ENCODE assay signal across 8 cellular contexts in genomic region chr12:51886021-51886710, GRCh38. TPM values are rescaled to one million over a fixed set of nuclear protein-coding genes. Genes with fewer than 3 reads are reported as not detected.
DNase-seq lines count a peak whose midpoint lies in the region; ATAC-seq and TF ChIP-seq lines count a peak whose summit lies in the region.

No MANE protein-coding gene starts in this region.

- H3K27me3 ChIP-seq in PC-3 (ENCODE audit: low read length): no peaks in the 10 kb centered on the region

- no peaks in the 10 kb centered on the region for H3K27me3 Mint-ChIP-seq in activated naive CD8-positive, alpha-beta T cell
- H3K27me3 Mint-ChIP-seq in progenitor cell of endocrine pancreas: peaks cover 17% of the 10 kb centered on the region

- ATAC-seq in PC-3 (peak; percentile 95), left cardiac atrium (peak; percentile 93 to 96), GM19467 (IDR thresholded peaks at IDR 0.05; ENCODE audit: unreplicated experiment) (no peak)

- peak overlapping the region; percentile 34 for H3K27ac ChIP-seq in PC-3 (ENCODE audit: low read length)

- H3K4me3 ChIP-seq in PC-3 (ENCODE audit: low read length): no peak overlapping the region
- H3K4me3 ChIP-seq in skeletal muscle cell (ENCODE audit: low read depth, low read length): no peak overlapping the region

- H3K9me3 ChIP-seq in PC-3 (ENCODE audit: low read length): 0 out of 2 replicates have a peak, but pooled peaks cover 6% of the 10 kb centered on the region

- BruUV-seq in PC-3 (replicated peaks; lab: Mats Ljungman, UMichigan): no TSS peak

- intact Hi-C loops in PC-3 (cut with micrococcal nuclease) (no loop called here), left cardiac atrium (cut with DNase I) (no loop called here)

- POLR2A ChIA-PET in PC-3 (lab: Charles Lee; ENCODE audit: unreplicated experiment): no interaction called here

- H3K9me3 Mint-ChIP-seq in activated naive CD8-positive, alpha-beta T cell (ENCODE audit: low read depth): peaks cover 3% of the 10 kb centered on the region
- H3K9me3 Mint-ChIP-seq in progenitor cell of endocrine pancreas (ENCODE audit: low read depth): peaks cover 6% of the 10 kb centered on the region

- TF ChIP-seq CTCF in PC-3 (conservative IDR thresholded peaks at IDR 0.05; ENCODE audit: low read depth, low read length) (no peak), progenitor cell of endocrine pancreas (IDR thresholded peaks at IDR 0.05; ENCODE audit: unreplicated experiment) (no peak)

- no peak overlapping the region for H3K9ac ChIP-seq in PC-3 (ENCODE audit: low read length)

- H3K4me1 ChIP-seq in PC-3 (ENCODE audit: insufficient read depth, low read length): peaks cover 7% of the 10 kb centered on the region; the same call in 1 of the 2 replicates

- peaks cover 22% of the 10 kb centered on the region for H3K4me1 Mint-ChIP-seq in activated naive CD8-positive, alpha-beta T cell (ENCODE audit: low read depth)
- peaks cover 3% of the 10 kb centered on the region for H3K4me1 Mint-ChIP-seq in progenitor cell of endocrine pancreas (ENCODE audit: low read depth)

- CTCF ChIA-PET in PC-3 (lab: Charles Lee): interaction anchor here (0.8 to 1.2 kb wide), 3 partner anchors 11 to 140 kb away, joined by 3 to 7 read pairs (median 4); no protein-coding TSS in a partner anchor

- H3K27ac Mint-ChIP-seq in activated naive CD8-positive, alpha-beta T cell: peak overlapping the region; percentile 92
- no peak overlapping the region for H3K27ac Mint-ChIP-seq in progenitor cell of endocrine pancreas

- peak; percentile 90 for DNase-seq in GM04504 (ENCODE audit: low read depth)
- peak; percentile 83 for DNase-seq in PC-3
- DNase-seq in left cardiac atrium: peak; percentile 83
- peak; percentile 97 for DNase-seq in skeletal muscle cell (ENCODE audit: low read depth)
- no peak for DNase-seq in progenitor cell of endocrine pancreas (ENCODE audit: low spot score, unreplicated experiment)
- no peak for DNase-seq in SHP77 treated with DMSO at 0.1 percent for 48 hours (lab: John Stamatoyannopoulos, UW)

- peak overlapping the region; percentile 63 for H2AFZ ChIP-seq in PC-3 (ENCODE audit: low read length)

- H3K36me3 ChIP-seq in PC-3 (ENCODE audit: low read depth, low read length): no peaks in the 10 kb centered on the region

- peak overlapping the region; percentile 32; the same call in 1 of the 2 replicates for H3K4me2 ChIP-seq in PC-3 (ENCODE audit: low read length)

- peak overlapping the region; percentile 61 for H3K4me3 Mint-ChIP-seq in activated naive CD8-positive, alpha-beta T cell
- H3K4me3 Mint-ChIP-seq in progenitor cell of endocrine pancreas (ENCODE audit: low read depth): no peak overlapping the region

- peaks cover 6% of the 10 kb centered on the region for H3K36me3 Mint-ChIP-seq in activated naive CD8-positive, alpha-beta T cell
- no peaks in the 10 kb centered on the region for H3K36me3 Mint-ChIP-seq in progenitor cell of endocrine pancreas (ENCODE audit: insufficient read depth)

- H4K20me1 ChIP-seq in PC-3 (ENCODE audit: low read length): no peaks in the 10 kb centered on the region

- no peaks in the 10 kb centered on the region for H3F3A ChIP-seq in PC-3 (ENCODE audit: low read length, unreplicated experiment)

- no peaks in the 10 kb centered on the region for H3K79me2 ChIP-seq in PC-3 (ENCODE audit: low read length)

- H3K9me2 ChIP-seq in PC-3 (replicated peaks; ENCODE audit: low read length): no peaks in the 10 kb centered on the region

RNA-seq across cellular contexts. Expression of gene ANKRD33, which starts 1.7 kb away (rescaled TPM):
- not detected in 2 replicates for total RNA-seq in PC-3 (2014; rRNA removed)
- not detected for total RNA-seq in left cardiac atrium
- total RNA-seq in progenitor cell of endocrine pancreas: 0.14 and 0.44 TPM in 2 replicates

RNA-seq across cellular contexts. Expression of gene ACVRL1, which starts 21.1 kb away (rescaled TPM):
- 0.40 TPM in 1 of 2 replicates, not detected in the other for total RNA-seq in PC-3 (2014; rRNA removed)
- total RNA-seq in left cardiac atrium: 10 to 100 TPM; 44.0 to 65.2 TPM
- total RNA-seq in progenitor cell of endocrine pancreas: 0.18 TPM in 1 of 2 replicates, not detected in the other

RNA-seq across cellular contexts. Expression of gene FIGNL2, which starts 37.6 kb away (rescaled TPM):
- total RNA-seq in PC-3 (2014; rRNA removed): not detected in 2 replicates
- under 1 TPM; 0.39 to 0.47 TPM for total RNA-seq in left cardiac atrium
- total RNA-seq in progenitor cell of endocrine pancreas: 44.5 and 46.7 TPM in 2 replicates

Comparison
In these comparisons a context has a peak if more than half of its experiments do, and no peak if none do; other contexts are left out.
1. DNase-seq: peak in GM04504 (single experiment), PC-3 (single experiment), left cardiac atrium (single experiment) and skeletal muscle cell (single experiment); none in progenitor cell of endocrine pancreas (single experiment) and SHP77 treated with DMSO at 0.1 percent for 48 hours (single experiment).
2. RNA of gene ACVRL1, which starts 21.1 kb away (total RNA-seq): 44.0 to 65.2 TPM in left cardiac atrium; 0.18 TPM in progenitor cell of endocrine pancreas and 0.40 TPM in PC-3; every median in the first group is over 10 times any median in the second.
3. RNA of gene FIGNL2, which starts 37.6 kb away (total RNA-seq): 44.5 to 46.7 TPM in progenitor cell of endocrine pancreas; 0.39 to 0.47 TPM in left cardiac atrium and not detected in PC-3; every median in the first group is over 10 times any median in the second.